10 cellular contexts compared by ENCODE assay signal in genomic region chr18:57427429-57428181, GRCh38.
A peak's percentile ranks its signal among the peaks of the same experiment; 100 is the strongest.
DNase-seq lines count a peak whose midpoint lies in the region; ATAC-seq and TF ChIP-seq lines count a peak whose summit lies in the region.
"Had no signal": no experiment of that assay in that cellular context is flagged by ENCODE, and none has a peak within 500 bp of the region (broad histone marks: within the 10 kb centered on the region; RNA-seq: fewer than 3 reads in every experiment).

No MANE protein-coding gene starts in this region.

- no peaks in the 10 kb centered on the region for H3K4me1 Mint-ChIP-seq in central memory CD8-positive, alpha-beta T cell

- H3K4me3 Mint-ChIP-seq in central memory CD8-positive, alpha-beta T cell = peak overlapping the region; percentile 25

- no peak for ATAC-seq in central memory CD8-positive, alpha-beta T cell (replicated peaks; ENCODE audit: extremely low read depth, poor library complexity, severe bottlenecking)

- peak; percentile 32 for DNase-seq in GM13976 (ENCODE audit: low spot score)
- no peak for DNase-seq in central memory CD8-positive, alpha-beta T cell (ENCODE audit: low spot score in 2 of 2)
- peak; percentile 60 for DNase-seq in islet precursor cell
- DNase-seq in retina = peak; percentile 74
- DNase-seq in NCI-H2107 treated with DMSO at 0.1 percent for 48 hours (lab: John Stamatoyannopoulos, UW; ENCODE audit: unreplicated experiment) = no peak
- DNase-seq in NCI-H69 (lab: John Stamatoyannopoulos, UW) = no peak
- DNase-seq in NCI-H1436 (lab: John Stamatoyannopoulos, UW) = no peak
- DNase-seq in HCEC 1CT = no peak
- DNase-seq: NCI-H146, WERI-Rb-1 had no signal

- in situ Hi-C loops in GM13976 (cut with MboI; ENCODE audit: low sequenced_read_pairs, unreplicated experiment) = loop anchor here (25.0 kb wide), 1 partner anchor 565 kb away; no protein-coding TSS in a partner anchor

- peaks cover 2% of the 10 kb centered on the region for H3K36me3 Mint-ChIP-seq in central memory CD8-positive, alpha-beta T cell (ENCODE audit: insufficient read depth)

- no peak for TF ChIP-seq CTCF in GM13976 (IDR thresholded peaks at IDR 0.05; ENCODE audit: borderline replicate concordance, control extremely low read depth, extremely low read depth, insufficient read depth, missing control alignments)

- no peak overlapping the region for H3K27ac Mint-ChIP-seq in central memory CD8-positive, alpha-beta T cell (ENCODE audit: low read depth)

- peaks cover 82% of the 10 kb centered on the region for H3K27me3 Mint-ChIP-seq in central memory CD8-positive, alpha-beta T cell

- H3K9me3 Mint-ChIP-seq in central memory CD8-positive, alpha-beta T cell = no peaks in the 10 kb centered on the region

Comparison
In these comparisons a context has a peak if more than half of its experiments do, and no peak if none do; other contexts are left out.
1. DNase-seq: peak in GM13976 (single experiment), islet precursor cell (single experiment) and retina (single experiment); none in central memory CD8-positive, alpha-beta T cell (0 of 2), NCI-H2107 treated with DMSO at 0.1 percent for 48 hours (single experiment), NCI-H69 (single experiment), NCI-H1436 (single experiment) and HCEC 1CT (single experiment).